ENCODE assay signal across 14 cellular contexts in genomic region chr15:61517776-61518175, GRCh38.
DNase-seq lines count a peak whose midpoint lies in the region; ATAC-seq, FAIRE-seq and TF ChIP-seq lines count a peak whose summit lies in the region.
"Had no signal": no experiment of that assay in that cellular context is flagged by ENCODE, and none has a peak within 500 bp of the region (broad histone marks: within the 10 kb centered on the region; RNA-seq: fewer than 3 reads in every experiment).

No MANE protein-coding gene starts in this region.

- no peak for FAIRE-seq in urothelium cell line (lab: Jason Lieb, UNC)
- FAIRE-seq: A204.1, G401.6, GM12891 had no signal

- no peak for ATAC-seq in HG02938 (IDR thresholded peaks at IDR 0.05; ENCODE audit: unreplicated experiment)
- ATAC-seq: HCT116 had no signal

- TF ChIP-seq POLR2A in erythroblast (IDR thresholded peaks at IDR 0.05; ENCODE audit: low read length) = no peak

- DNase-seq in EH (ENCODE audit: low read depth) = peak; percentile 3
- DNase-seq in RPMI7951 (ENCODE audit: low read depth) = peak; percentile 10
- DNase-seq in islet precursor cell = peak; percentile 61
- peak; percentile 33 for DNase-seq in urothelium cell line (ENCODE audit: low spot score)
- DNase-seq in NCI-H2029 (lab: John Stamatoyannopoulos, UW) = no peak
- no peak for DNase-seq in erythroblast (lab: John Stamatoyannopoulos, UW)
- DNase-seq: BE2C; CD4-positive, alpha-beta memory T cell; DMS79 had no signal

Comparison
In these comparisons a context has a peak if more than half of its experiments do, and no peak if none do; other contexts are left out.
1. DNase-seq: peak in EH (single experiment), RPMI7951 (single experiment), islet precursor cell (single experiment) and urothelium cell line (single experiment); none in NCI-H2029 (single experiment) and erythroblast (0 of 2).